Comparison of ENCODE assay signal across 15 cellular contexts in the genomic region with DNA sequence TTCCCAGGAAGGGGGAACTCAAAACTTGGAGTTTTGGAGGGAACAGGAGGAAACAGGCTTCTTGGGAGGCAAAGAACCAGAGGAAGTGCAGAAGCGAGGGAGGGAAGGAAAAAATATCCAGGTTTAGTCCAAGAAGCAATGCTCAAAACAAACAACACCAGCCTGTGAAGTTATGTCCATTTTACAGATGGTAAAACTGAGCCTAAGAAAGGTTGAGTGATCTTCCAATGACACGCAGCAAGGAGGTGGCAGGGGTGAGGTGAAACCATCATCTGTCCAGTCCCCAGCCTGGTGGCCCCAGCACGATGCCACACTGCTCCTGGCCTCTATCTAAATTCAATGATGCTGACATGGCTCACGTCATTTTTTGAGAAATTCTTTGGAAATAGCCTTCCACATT. TPM values are rescaled to one million over a fixed set of nuclear protein-coding genes. Genes with fewer than 3 reads are reported as not detected.
A peak's percentile ranks its signal among the peaks of the same experiment; 100 is the strongest.
DNase-seq lines count a peak whose midpoint lies in the region; ATAC-seq and TF ChIP-seq lines count a peak whose summit lies in the region.
"Had no signal": no experiment of that assay in that cellular context is flagged by ENCODE, and none has a peak within 500 bp of the region (broad histone marks: within the 10 kb centered on the region; RNA-seq: fewer than 3 reads in every experiment).

No MANE protein-coding gene starts in this region.

- no peak for TF ChIP-seq CTCF in neural progenitor cell (IDR thresholded peaks at IDR 0.05)

- peaks cover 18% of the 10 kb centered on the region for H3K27me3 ChIP-seq in neural progenitor cell
- H3K27me3 ChIP-seq: BLaER1, Peyer's patch had no signal

- no peaks in the 10 kb centered on the region for H3K36me3 ChIP-seq in neural progenitor cell
- H3K36me3 ChIP-seq: Peyer's patch had no signal

- no peak overlapping the region for H3K4me3 ChIP-seq in neural progenitor cell
- H3K4me3 ChIP-seq: BLaER1, Peyer's patch had no signal

- no peak overlapping the region for H2AFZ ChIP-seq in neural progenitor cell (replicated peaks)

- peaks cover 11% of the 10 kb centered on the region for H3K9me3 Mint-ChIP-seq in activated naive CD4-positive, alpha-beta T cell treated with anti-CD3 and anti-CD28 coated beads for 36 hours
- peaks cover 5% of the 10 kb centered on the region for H3K9me3 Mint-ChIP-seq in central memory CD8-positive, alpha-beta T cell
- H3K9me3 Mint-ChIP-seq in neural progenitor cell: peaks cover 19% of the 10 kb centered on the region

- H3K4me1 ChIP-seq in neural progenitor cell: peaks cover under 1% of the 10 kb centered on the region

- H3K27me3 Mint-ChIP-seq in activated naive CD4-positive, alpha-beta T cell treated with anti-CD3 and anti-CD28 coated beads for 36 hours (ENCODE audit: low read depth): no peaks in the 10 kb centered on the region
- H3K27me3 Mint-ChIP-seq in T-helper 17 cell (no peaks in the 10 kb centered on the region), neural progenitor cell (ENCODE audit: insufficient read depth, low read depth) (peaks cover 14% of the 10 kb centered on the region)
- no peaks in the 10 kb centered on the region for H3K27me3 Mint-ChIP-seq in central memory CD8-positive, alpha-beta T cell

- H3K9ac ChIP-seq in neural progenitor cell: no peak overlapping the region
- H3K9ac ChIP-seq: BLaER1 had no signal

- H3K36me3 Mint-ChIP-seq in activated naive CD4-positive, alpha-beta T cell treated with anti-CD3 and anti-CD28 coated beads for 36 hours (ENCODE audit: low read depth): peaks cover 21% of the 10 kb centered on the region
- H3K36me3 Mint-ChIP-seq in T-helper 17 cell (ENCODE audit: low read depth) (peaks cover 8% of the 10 kb centered on the region), neural progenitor cell (peaks cover 17% of the 10 kb centered on the region)
- H3K36me3 Mint-ChIP-seq in central memory CD8-positive, alpha-beta T cell (ENCODE audit: insufficient read depth): peaks cover 5% of the 10 kb centered on the region

- intact Hi-C loops in activated naive CD4-positive, alpha-beta T cell treated with anti-CD3 and anti-CD28 coated beads for 36 hours (cut with micrococcal nuclease): loop anchor here (1.0 kb wide), 1 partner anchor 17 kb away; no protein-coding TSS in a partner anchor

- no peaks in the 10 kb centered on the region for H3F3A ChIP-seq in neural progenitor cell (ENCODE audit: low read depth)

- H3K4me2 ChIP-seq in neural progenitor cell: no peak overlapping the region
- H3K4me2 ChIP-seq: BLaER1 had no signal

- no peak for DNase-seq in activated naive CD4-positive, alpha-beta T cell treated with anti-CD3 and anti-CD28 coated beads for 36 hours
- no peak for DNase-seq in activated naive CD4-positive, alpha-beta T cell treated with anti-CD3 and anti-CD28 coated beads, Interleukin-2, amount 50 U/mL, for 16 hours
- DNase-seq in T-helper 17 cell: no peak
- no peak for DNase-seq in central memory CD8-positive, alpha-beta T cell (ENCODE audit: low spot score in 2 of 2)
- DNase-seq in neural progenitor cell (ENCODE audit: low spot score): no peak
- no peak for DNase-seq in NCI-H1436 treated with DMSO at 0.1 percent for 48 hours (lab: John Stamatoyannopoulos, UW)
- DNase-seq in NCI-H2081 (lab: John Stamatoyannopoulos, UW): no peak
- DNase-seq: GF-D8, H9, NCI-H1048, NCI-H2227 treated with DMSO at 0.1 percent for 48 hours, NCI-H524 treated with DMSO at 0.1 percent for 48 hours, Peyer's patch had no signal

- H3K9me3 ChIP-seq in T-helper 17 cell (ENCODE audit: control insufficient read depth, low read length, poor library complexity, severe bottlenecking): peaks cover 2% of the 10 kb centered on the region
- H3K9me3 ChIP-seq in neural progenitor cell (ENCODE audit: low read depth): no peaks in the 10 kb centered on the region

- no peaks in the 10 kb centered on the region for H3K79me2 ChIP-seq in neural progenitor cell (ENCODE audit: low read depth)

- H3K27ac ChIP-seq in neural progenitor cell: no peak overlapping the region
- H3K27ac ChIP-seq: BLaER1, Peyer's patch had no signal

- CTCF ChIA-PET in activated naive CD4-positive, alpha-beta T cell treated with anti-CD3 and anti-CD28 coated beads for 36 hours (lab: Charles Lee): interaction anchor here (1.1 to 3.6 kb wide), 5 partner anchors 8 to 31 kb away, joined by 5 to 13 read pairs (median 7); no protein-coding TSS in a partner anchor

- H3K27ac Mint-ChIP-seq in activated naive CD4-positive, alpha-beta T cell treated with anti-CD3 and anti-CD28 coated beads for 36 hours: peak overlapping the region; percentile 26
- H3K27ac Mint-ChIP-seq in T-helper 17 cell (peak overlapping the region; percentile 32), neural progenitor cell (peak overlapping the region; percentile 70)
- H3K27ac Mint-ChIP-seq in central memory CD8-positive, alpha-beta T cell (ENCODE audit: low read depth): peak overlapping the region; percentile 32
- H3K27ac Mint-ChIP-seq: H9 had no signal

- H4K20me1 ChIP-seq in neural progenitor cell (ENCODE audit: low read depth): peaks cover 2% of the 10 kb centered on the region

- no peak for ATAC-seq in T-helper 17 cell
- ATAC-seq in central memory CD8-positive, alpha-beta T cell (replicated peaks; ENCODE audit: extremely low read depth, poor library complexity, severe bottlenecking): no peak
- no peak for ATAC-seq in GM21423 (IDR thresholded peaks at IDR 0.05; ENCODE audit: unreplicated experiment)

- H3K4me1 Mint-ChIP-seq in activated naive CD4-positive, alpha-beta T cell treated with anti-CD3 and anti-CD28 coated beads for 36 hours (ENCODE audit: low read depth): peaks cover 60% of the 10 kb centered on the region
- H3K4me1 Mint-ChIP-seq in T-helper 17 cell (peaks cover 46% of the 10 kb centered on the region), neural progenitor cell (peaks cover 24% of the 10 kb centered on the region)
- H3K4me1 Mint-ChIP-seq in central memory CD8-positive, alpha-beta T cell: peaks cover 52% of the 10 kb centered on the region

- H3K4me3 Mint-ChIP-seq in activated naive CD4-positive, alpha-beta T cell treated with anti-CD3 and anti-CD28 coated beads for 36 hours: no peak overlapping the region
- H3K4me3 Mint-ChIP-seq in T-helper 17 cell (no peak overlapping the region), neural progenitor cell (no peak overlapping the region)
- H3K4me3 Mint-ChIP-seq in central memory CD8-positive, alpha-beta T cell: no peak overlapping the region
- H3K4me3 Mint-ChIP-seq: H9 had no signal

RNA-seq across cellular contexts. Expression of gene DNMT3A, which starts 10.8 kb away (rescaled TPM):
- 10 to 100 TPM; 53.0 to 53.5 TPM for total RNA-seq in activated naive CD4-positive, alpha-beta T cell treated with anti-CD3 and anti-CD28 coated beads for 36 hours
- total RNA-seq in T-helper 17 cell: 10 to 100 TPM; 62.8 to 67.6 TPM
- total RNA-seq in neural progenitor cell (ENCODE audit: low replicate concordance): 46.5 and 81.1 TPM in 2 replicates
